Comparison of ENCODE assay signal across 18 cellular contexts in genomic region chr11:116910378-116910777, GRCh38.
DNase-seq lines count a peak whose midpoint lies in the region; FAIRE-seq and TF ChIP-seq lines count a peak whose summit lies in the region.
"Had no signal": no experiment of that assay in that cellular context is flagged by ENCODE, and none has a peak within 500 bp of the region (broad histone marks: within the 10 kb centered on the region; RNA-seq: fewer than 3 reads in every experiment).

No MANE protein-coding gene starts in this region.

- H2AFZ ChIP-seq in trophoblast cell (ENCODE audit: insufficient read depth, low read length, poor library complexity), result no peak overlapping the region

- peak; percentile 15 for DNase-seq in EH (ENCODE audit: low read depth)
- peak; percentile 27 for DNase-seq in adipocyte (ENCODE audit: low read depth)
- DNase-seq in fibroblast of peridontal ligament (ENCODE audit: extremely low read depth), result peak; percentile 88
- no peak for DNase-seq in trophoblast cell
- DNase-seq in stimulated activated CD4-positive, alpha-beta T cell treated with anti-CD3 and anti-CD28 coated beads, Interleukin-4, amount 100 ng/mL, for 4 hours, result no peak
- no peak for DNase-seq in spleen
- DNase-seq in effector CD4-positive, alpha-beta T cell, result no peak
- DNase-seq in D721Med (ENCODE audit: insufficient read length, low spot score), result no peak
- DNase-seq: activated CD4-positive, alpha-beta T cell treated with anti-CD3 and anti-CD28 coated beads, Interleukin-2, amount 10 ng/mL, durations not matched to agents 24 days and 14 days; activated CD8-positive, alpha-beta memory T cell treated with anti-CD3 and anti-CD28 coated beads, Interleukin-2, amount 10 ng/mL, durations not matched to agents 7 days and 5 days; effector memory CD4-positive, alpha-beta T cell; midbrain; NCI-H1417 treated with DMSO at 0.1 percent for 48 hours; NCI-H510A treated with DMSO at 0.1 percent for 48 hours; stimulated activated CD4-positive, alpha-beta T cell treated with anti-CD3 and anti-CD28 coated beads, Interleukin-2, amount 100 ng/mL, for 24 hours; stimulated activated naive B cell treated with anti-CD40 and anti-IgM and Interleukin-4, amounts not matched to agents 10 μg/mL and 1 μg/mL and 100 μg/mL, for 72 hours had no signal

- H3K36me3 ChIP-seq in adipocyte (ENCODE audit: control insufficient read depth, insufficient read depth, low read length, severe bottlenecking) (no peaks in the 10 kb centered on the region), trophoblast cell (ENCODE audit: control insufficient read depth in 1 of 2, insufficient read depth in 2 of 2, low read length in 2 of 2) (no peaks in the 10 kb centered on the region), spleen (peaks cover 0 to 21% (median 0%) of the 10 kb centered on the region in 6 donors)
- H3K36me3 ChIP-seq: esophagus muscularis mucosa had no signal

- intact Hi-C loops in spleen (cut with DNase I; ENCODE audit: low total_unique reads), result no loop called here

- no peak overlapping the region for H2BK120ac ChIP-seq in trophoblast cell (ENCODE audit: insufficient read depth, low read length, poor library complexity)

- H2BK12ac ChIP-seq in trophoblast cell (ENCODE audit: low read length), result no peak overlapping the region

- no peak overlapping the region for H3K4me2 ChIP-seq in trophoblast cell (ENCODE audit: low read length)

- no peak overlapping the region for H3K14ac ChIP-seq in trophoblast cell (ENCODE audit: low read length)

- no peak overlapping the region for H3K27ac ChIP-seq in trophoblast cell (ENCODE audit: low read depth, low read length)
- no peak overlapping the region for H3K27ac ChIP-seq in spleen
- H3K27ac ChIP-seq: esophagus muscularis mucosa had no signal

- H3K18ac ChIP-seq in trophoblast cell (ENCODE audit: low read length), result no peak overlapping the region

- H3K79me1 ChIP-seq in trophoblast cell (ENCODE audit: low read length), result no peaks in the 10 kb centered on the region

- H3K4me1 ChIP-seq in adipocyte (ENCODE audit: control insufficient read depth, insufficient read depth, low read length), result peaks cover 17% of the 10 kb centered on the region
- H3K4me1 ChIP-seq in trophoblast cell (ENCODE audit: control insufficient read depth in 1 of 2, insufficient read depth in 2 of 2, low read length in 2 of 2), result no peaks in the 10 kb centered on the region
- peaks cover 0 to 77% (median 20%) of the 10 kb centered on the region in 6 donors for H3K4me1 ChIP-seq in spleen

- H3K4ac ChIP-seq in trophoblast cell (ENCODE audit: low read depth, low read length), result no peak overlapping the region

- no peak for FAIRE-seq in D721Med (lab: Jason Lieb, UNC)
- FAIRE-seq: H54 had no signal

- H3K9ac ChIP-seq in adipocyte (ENCODE audit: low read length), result no peak overlapping the region
- H3K9ac ChIP-seq in trophoblast cell (ENCODE audit: low read length), result no peak overlapping the region

- no peak for TF ChIP-seq CTCF in spleen (IDR thresholded peaks at IDR 0.05 in 8 of 11, conservative IDR thresholded peaks at IDR 0.05 in 3 of 11)
- TF ChIP-seq CTCF in D721Med (IDR thresholded peaks at IDR 0.05; ENCODE audit: insufficient read depth, missing control alignments), result no peak

- H3K27me3 ChIP-seq in adipocyte (replicated peaks; ENCODE audit: control insufficient read depth, insufficient read depth, low read length) (no peaks in the 10 kb centered on the region), trophoblast cell (ENCODE audit: insufficient read depth, low read length) (no peaks in the 10 kb centered on the region), spleen (replicated peaks in 1 of 7) (no peaks in the 10 kb centered on the region)
- H3K27me3 ChIP-seq: esophagus muscularis mucosa had no signal

- no peak overlapping the region for H4K12ac ChIP-seq in trophoblast cell (ENCODE audit: low read depth, low read length)

- H4K91ac ChIP-seq in trophoblast cell (ENCODE audit: low read depth, low read length), result no peak overlapping the region

- no peaks in the 10 kb centered on the region for H3K79me2 ChIP-seq in trophoblast cell (ENCODE audit: control insufficient read depth, insufficient read depth, low read length, poor library complexity)

- no peak overlapping the region for H2BK5ac ChIP-seq in trophoblast cell (ENCODE audit: low read depth, low read length, poor library complexity)

- H3K9me3 ChIP-seq in adipocyte (ENCODE audit: control insufficient read depth, low read length) (no peaks in the 10 kb centered on the region), trophoblast cell (ENCODE audit: insufficient read depth, low read depth, low read length) (no peaks in the 10 kb centered on the region), spleen (no peaks in the 10 kb centered on the region)
- H3K9me3 ChIP-seq: esophagus muscularis mucosa had no signal

- no CpG with 5 or more reads among the region's 2 CpGs for WGBS in trophoblast cell (ENCODE audit: extremely low coverage, insufficient coverage, insufficient read length)
- WGBS in spleen, 5 donors, result 61 to 90% (median 74%) methylated on average over 2 of the region's 2 CpGs

- H4K8ac ChIP-seq in trophoblast cell (ENCODE audit: low read depth, low read length), result no peak overlapping the region

- no peak for TF ChIP-seq POLR2A in spleen (IDR thresholded peaks at IDR 0.05)

- H3K23ac ChIP-seq in trophoblast cell (ENCODE audit: low read length), result peak overlapping the region; percentile 74

- H2AK5ac ChIP-seq in trophoblast cell (ENCODE audit: low read length), result no peak overlapping the region

- H3K4me3 ChIP-seq in adipocyte (ENCODE audit: low read length) (no peak overlapping the region), trophoblast cell (ENCODE audit: low read depth, low read length) (no peak overlapping the region), spleen (no peak overlapping the region)
- H3K4me3 ChIP-seq: esophagus muscularis mucosa had no signal

Comparison
In these comparisons a context has a peak if more than half of its experiments do, and no peak if none do; other contexts are left out.
1. DNase-seq: peak in EH (single experiment), adipocyte (single experiment) and fibroblast of peridontal ligament (single experiment); none in trophoblast cell (0 of 2), stimulated activated CD4-positive, alpha-beta T cell treated with anti-CD3 and anti-CD28 coated beads, Interleukin-4, amount 100 ng/mL, for 4 hours (0 of 2), spleen (single experiment), effector CD4-positive, alpha-beta T cell (single experiment) and D721Med (single experiment).